ENCODE assay signal across 8 cellular contexts in the genomic region with DNA sequence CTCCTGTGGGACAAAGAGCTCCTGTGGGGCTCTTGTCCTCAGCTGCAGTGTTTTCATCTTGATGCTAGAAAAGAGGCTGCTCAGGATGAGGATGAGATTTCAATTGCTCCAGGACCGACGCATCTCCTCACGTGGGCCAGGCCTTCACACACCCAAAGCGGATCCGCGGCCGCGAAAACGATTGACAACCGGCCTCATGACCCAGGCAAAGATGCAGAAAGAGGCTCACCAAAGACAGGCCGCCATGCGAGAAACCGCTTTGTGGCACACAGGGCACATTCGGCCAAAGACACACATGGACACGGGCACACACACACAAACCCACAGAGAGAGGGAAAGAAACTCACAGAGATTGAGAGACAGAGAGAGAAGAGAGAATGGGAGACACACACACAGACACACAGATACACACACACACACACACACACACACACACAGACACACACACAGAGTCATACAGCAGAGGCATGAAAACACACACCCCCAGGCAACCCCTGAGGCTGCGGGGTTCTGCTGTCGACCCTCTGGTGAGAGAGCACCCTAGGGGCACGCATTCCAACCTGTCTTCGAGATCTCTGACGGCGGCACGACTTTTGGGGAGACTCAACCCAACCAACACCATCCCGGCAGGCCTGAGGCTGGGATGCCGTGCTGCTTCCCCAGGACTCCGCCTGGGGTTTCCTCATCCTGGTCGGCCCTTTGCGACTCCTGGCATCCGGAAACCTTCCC.
DNase-seq lines count a peak whose midpoint lies in the region; ATAC-seq and TF ChIP-seq lines count a peak whose summit lies in the region.

No MANE protein-coding gene starts in this region.

- H3K4me1 Mint-ChIP-seq in memory B cell, result peaks cover 22% of the 10 kb centered on the region

- H3K4me3 Mint-ChIP-seq in memory B cell, result peak overlapping the region; percentile 37

- peaks cover 77% of the 10 kb centered on the region for H3K27me3 ChIP-seq in cardiac muscle cell
- peaks cover 5% of the 10 kb centered on the region for H3K27me3 ChIP-seq in brain microvascular endothelial cell (replicated peaks)
- H3K27me3 ChIP-seq in upper lobe of left lung, result no peaks in the 10 kb centered on the region

- H3K4me1 ChIP-seq in cardiac muscle cell (ENCODE audit: low read depth), result no peaks in the 10 kb centered on the region
- peaks cover 28 to 61% (median 39%) of the 10 kb centered on the region in 4 donors for H3K4me1 ChIP-seq in upper lobe of left lung

- H3K4me3 ChIP-seq in cardiac muscle cell, result peak overlapping the region; percentile 29
- peak overlapping the region; percentile 43 for H3K4me3 ChIP-seq in brain microvascular endothelial cell (ENCODE audit: low read depth, low read length)
- peak overlapping the region; percentile 5 to 43 (median 33) for H3K4me3 ChIP-seq in upper lobe of left lung

- no peak for TF ChIP-seq EP300 in upper lobe of left lung (IDR thresholded peaks at IDR 0.05)

- H3K27ac ChIP-seq in cardiac muscle cell (no peak overlapping the region), brain microvascular endothelial cell (no peak overlapping the region), upper lobe of left lung (no peak overlapping the region)

- no peak for TF ChIP-seq POLR2A in upper lobe of left lung (IDR thresholded peaks at IDR 0.05)

- peaks cover 44% of the 10 kb centered on the region for H3K27me3 Mint-ChIP-seq in memory B cell

- H3K36me3 ChIP-seq in cardiac muscle cell, result no peaks in the 10 kb centered on the region
- no peaks in the 10 kb centered on the region for H3K36me3 ChIP-seq in brain microvascular endothelial cell (replicated peaks)
- H3K36me3 ChIP-seq in upper lobe of left lung, result no peaks in the 10 kb centered on the region

- in situ Hi-C loops in brain microvascular endothelial cell (cut with HindIII; ENCODE audit: low pct_ligation_motif_present, low sequenced_read_pairs), result no loop called here

- DNase-seq in cardiac muscle cell (ENCODE audit: low read depth in 1 of 2, low spot score in 1 of 2) (no peak), left cardiac atrium (no peak), brain microvascular endothelial cell (no peak), memory B cell (ENCODE audit: low spot score in 2 of 2) (no peak), upper lobe of left lung (peak in 1 of 2 donors; percentile 64), NCI-H187 treated with DMSO at 0.1 percent for 48 hours (lab: John Stamatoyannopoulos, UW) (no peak), NCI-H187 (lab: John Stamatoyannopoulos, UW) (no peak)
- DNase-seq in effector CD4-positive, alpha-beta T cell, result no peak

- TF ChIP-seq CTCF in cardiac muscle cell (IDR thresholded peaks at IDR 0.05; ENCODE audit: low read depth, low read length) (no peak), brain microvascular endothelial cell (IDR thresholded peaks at IDR 0.05; ENCODE audit: low read depth, low read length, missing control alignments) (no peak), upper lobe of left lung (IDR thresholded peaks at IDR 0.05) (no peak)

- ATAC-seq in left cardiac atrium (no peak), memory B cell (ENCODE audit: low read depth) (no peak), upper lobe of left lung (ENCODE audit: low FRiP score in 2 of 2) (no peak)

- H3K9me3 ChIP-seq in cardiac muscle cell (ENCODE audit: low read depth) (no peaks in the 10 kb centered on the region), upper lobe of left lung (no peaks in the 10 kb centered on the region)

- H3K9me3 Mint-ChIP-seq in memory B cell, result no peaks in the 10 kb centered on the region

- WGBS in upper lobe of left lung, 2 donors, result 64 to 91% methylated on average over 15 to 24 of the region's 28 CpGs

- H3K27ac Mint-ChIP-seq in memory B cell, result no peak overlapping the region

- intact Hi-C loops in left cardiac atrium (cut with DNase I), result no loop called here

- peaks cover 1% of the 10 kb centered on the region for H3K36me3 Mint-ChIP-seq in memory B cell
